ENCODE assay signal across 8 cellular contexts in the genomic region with DNA sequence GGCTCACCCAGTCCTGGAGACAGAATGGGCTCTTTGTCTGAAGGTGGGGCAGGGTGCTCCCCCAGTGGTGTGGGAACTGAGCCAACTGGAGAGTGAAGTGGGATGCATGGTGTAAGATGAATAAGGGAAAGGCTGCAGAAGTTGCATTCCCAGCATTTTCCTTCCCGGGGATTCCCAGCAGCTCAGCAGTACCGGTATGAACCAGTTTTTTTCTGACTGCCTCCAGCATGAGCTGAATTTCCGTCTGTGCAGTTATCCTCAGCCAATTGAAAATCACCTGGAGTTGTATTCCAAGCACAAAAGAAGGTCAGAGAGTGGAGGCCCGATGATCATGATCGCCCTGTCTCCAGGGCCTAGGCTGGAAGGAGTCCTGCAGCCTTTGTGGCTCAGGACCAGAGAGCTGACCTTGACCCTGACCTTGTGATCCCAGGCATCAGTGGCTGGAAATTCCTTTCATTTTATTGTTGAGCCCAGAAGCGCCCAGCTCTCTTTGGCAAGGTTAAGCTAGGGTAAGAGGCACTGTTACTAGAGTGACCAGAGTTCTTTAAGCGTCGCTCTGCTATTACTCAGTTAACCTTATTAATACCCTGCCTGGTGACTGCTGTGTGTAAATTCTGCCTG. TPM values are rescaled to one million over a fixed set of nuclear protein-coding genes. Genes with fewer than 3 reads are reported as not detected.
DNase-seq lines count a peak whose midpoint lies in the region; ATAC-seq and TF ChIP-seq lines count a peak whose summit lies in the region.

No MANE protein-coding gene starts in this region.

- no peak for DNase-seq in activated naive CD4-positive, alpha-beta T cell treated with anti-CD3 and anti-CD28 coated beads for 36 hours
- DNase-seq in activated naive CD4-positive, alpha-beta T cell treated with Interleukin-2 at 50 U/mL for 16 hours: no peak
- DNase-seq in SK-MEL-5 (ENCODE audit: low read depth, low spot score): peak; percentile 51
- peak; percentile 94 for DNase-seq in epithelial cell of esophagus (ENCODE audit: low read depth)

- no peaks in the 10 kb centered on the region for H3K27me3 ChIP-seq in muscle layer of duodenum (ENCODE audit: low read depth, low read length)

- H3K9me3 Mint-ChIP-seq in activated naive CD4-positive, alpha-beta T cell treated with anti-CD3 and anti-CD28 coated beads for 36 hours: no peaks in the 10 kb centered on the region

- peak overlapping the region; percentile 25 for H3K4me3 Mint-ChIP-seq in activated naive CD4-positive, alpha-beta T cell treated with anti-CD3 and anti-CD28 coated beads for 36 hours

- ATAC-seq in HG03521 (IDR thresholded peaks at IDR 0.05; ENCODE audit: unreplicated experiment) (no peak), HG02970 (IDR thresholded peaks at IDR 0.05; ENCODE audit: low FRiP score, unreplicated experiment) (no peak), HG02870 (IDR thresholded peaks at IDR 0.05; ENCODE audit: unreplicated experiment) (no peak)

- H3K4me1 ChIP-seq in muscle layer of duodenum (ENCODE audit: control insufficient read depth in 1 of 2, insufficient read depth in 2 of 2, low read length in 2 of 2): peaks cover 32 to 42% of the 10 kb centered on the region in 2 donors

- CTCF ChIA-PET in activated naive CD4-positive, alpha-beta T cell treated with anti-CD3 and anti-CD28 coated beads for 36 hours (lab: Charles Lee): interaction anchor here (0.6 to 7.3 kb wide), 7 partner anchors 16 to 811 kb away, joined by 3 to 52 read pairs (median 4); a partner anchor contains a TSS

- H3K4me1 Mint-ChIP-seq in activated naive CD4-positive, alpha-beta T cell treated with anti-CD3 and anti-CD28 coated beads for 36 hours (ENCODE audit: low read depth): peaks cover 55% of the 10 kb centered on the region

- intact Hi-C loops in activated naive CD4-positive, alpha-beta T cell treated with anti-CD3 and anti-CD28 coated beads for 36 hours (cut with micrococcal nuclease): loop anchor here (2.0 to 10.0 kb wide), 3 partner anchors 52 to 905 kb away; a partner anchor contains a TSS

- H3K9me3 ChIP-seq in muscle layer of duodenum (ENCODE audit: control insufficient read depth in 1 of 2, low read length in 2 of 2): no peaks in the 10 kb centered on the region

- no peaks in the 10 kb centered on the region for H3K27me3 Mint-ChIP-seq in activated naive CD4-positive, alpha-beta T cell treated with anti-CD3 and anti-CD28 coated beads for 36 hours (ENCODE audit: low read depth)

- peak overlapping the region; percentile 99 for H3K27ac ChIP-seq in muscle layer of duodenum (ENCODE audit: low read length)

- H3K36me3 ChIP-seq in muscle layer of duodenum (ENCODE audit: control insufficient read depth in 1 of 2, insufficient read depth in 2 of 2, low read length in 2 of 2): peaks cover 6 to 7% of the 10 kb centered on the region in 2 donors

- H3K4me3 ChIP-seq in epithelial cell of esophagus (ENCODE audit: low read length) (no peak overlapping the region), muscle layer of duodenum (ENCODE audit: low read depth in 1 of 2, low read length in 2 of 2) (peak overlapping the region in 1 of 2 donors; percentile 2)

- in situ Hi-C loops in SK-MEL-5 (cut with HindIII; ENCODE audit: low pct_unique_long_range_greater_than_20kb, low sequenced_read_pairs): no loop called here

- H3K27ac Mint-ChIP-seq in activated naive CD4-positive, alpha-beta T cell treated with anti-CD3 and anti-CD28 coated beads for 36 hours: peak overlapping the region; percentile 97

- peaks cover 6% of the 10 kb centered on the region for H3K36me3 Mint-ChIP-seq in activated naive CD4-positive, alpha-beta T cell treated with anti-CD3 and anti-CD28 coated beads for 36 hours (ENCODE audit: low read depth)

- TF ChIP-seq CTCF in epithelial cell of esophagus (IDR thresholded peaks at IDR 0.05; ENCODE audit: insufficient read depth, low read depth, low read length, missing control alignments): no peak

RNA-seq across cellular contexts. Expression of a gene that starts 33.4 kb away (rescaled TPM):
- total RNA-seq in activated naive CD4-positive, alpha-beta T cell treated with anti-CD3 and anti-CD28 coated beads for 36 hours: 10 to 100 TPM; 73.9 to 78.4 TPM
- 28.5 and 35.3 TPM in 2 replicates for total RNA-seq in SK-MEL-5 (2014; rRNA removed; shearing (Covaris generic))
- 64.1 and 71.5 TPM in 2 replicates for polyA plus RNA-seq in SK-MEL-5 (2015; cell fraction: cytosol; rRNA removed)
- 29.8 and 36.0 TPM in 2 replicates for polyA plus RNA-seq in SK-MEL-5 (2015; cell fraction: nucleus; rRNA removed)

RNA-seq across cellular contexts. Expression of a gene that starts 57.8 kb away (rescaled TPM):
- total RNA-seq in activated naive CD4-positive, alpha-beta T cell treated with anti-CD3 and anti-CD28 coated beads for 36 hours: 10 to 100 TPM; 77.3 to 81.8 TPM
- total RNA-seq in SK-MEL-5 (2014; rRNA removed; shearing (Covaris generic)): 177 and 178 TPM in 2 replicates
- polyA plus RNA-seq in SK-MEL-5 (2015; cell fraction: cytosol; rRNA removed): 206 and 231 TPM in 2 replicates
- 122 and 140 TPM in 2 replicates for polyA plus RNA-seq in SK-MEL-5 (2015; cell fraction: nucleus; rRNA removed)

Comparison
In these comparisons a context has a peak if more than half of its experiments do, and no peak if none do; other contexts are left out.
1. DNase-seq: peak in SK-MEL-5 (single experiment) and epithelial cell of esophagus (single experiment); none in activated naive CD4-positive, alpha-beta T cell treated with anti-CD3 and anti-CD28 coated beads for 36 hours (single experiment) and activated naive CD4-positive, alpha-beta T cell treated with Interleukin-2 at 50 U/mL for 16 hours (single experiment).